ENCODE assay signal across 1 cellular context in genomic region chr18:12703096-12703567, GRCh38.
TF ChIP-seq lines count a peak whose summit lies in the region.

No MANE protein-coding gene starts in this region.

TF ChIP-seq in HepG2, 621 proteins besides CTCF, POLR2A, EP300 and RAD21 (continued from another document and continues in another):
- TF ChIP-seq, protein P1, sequence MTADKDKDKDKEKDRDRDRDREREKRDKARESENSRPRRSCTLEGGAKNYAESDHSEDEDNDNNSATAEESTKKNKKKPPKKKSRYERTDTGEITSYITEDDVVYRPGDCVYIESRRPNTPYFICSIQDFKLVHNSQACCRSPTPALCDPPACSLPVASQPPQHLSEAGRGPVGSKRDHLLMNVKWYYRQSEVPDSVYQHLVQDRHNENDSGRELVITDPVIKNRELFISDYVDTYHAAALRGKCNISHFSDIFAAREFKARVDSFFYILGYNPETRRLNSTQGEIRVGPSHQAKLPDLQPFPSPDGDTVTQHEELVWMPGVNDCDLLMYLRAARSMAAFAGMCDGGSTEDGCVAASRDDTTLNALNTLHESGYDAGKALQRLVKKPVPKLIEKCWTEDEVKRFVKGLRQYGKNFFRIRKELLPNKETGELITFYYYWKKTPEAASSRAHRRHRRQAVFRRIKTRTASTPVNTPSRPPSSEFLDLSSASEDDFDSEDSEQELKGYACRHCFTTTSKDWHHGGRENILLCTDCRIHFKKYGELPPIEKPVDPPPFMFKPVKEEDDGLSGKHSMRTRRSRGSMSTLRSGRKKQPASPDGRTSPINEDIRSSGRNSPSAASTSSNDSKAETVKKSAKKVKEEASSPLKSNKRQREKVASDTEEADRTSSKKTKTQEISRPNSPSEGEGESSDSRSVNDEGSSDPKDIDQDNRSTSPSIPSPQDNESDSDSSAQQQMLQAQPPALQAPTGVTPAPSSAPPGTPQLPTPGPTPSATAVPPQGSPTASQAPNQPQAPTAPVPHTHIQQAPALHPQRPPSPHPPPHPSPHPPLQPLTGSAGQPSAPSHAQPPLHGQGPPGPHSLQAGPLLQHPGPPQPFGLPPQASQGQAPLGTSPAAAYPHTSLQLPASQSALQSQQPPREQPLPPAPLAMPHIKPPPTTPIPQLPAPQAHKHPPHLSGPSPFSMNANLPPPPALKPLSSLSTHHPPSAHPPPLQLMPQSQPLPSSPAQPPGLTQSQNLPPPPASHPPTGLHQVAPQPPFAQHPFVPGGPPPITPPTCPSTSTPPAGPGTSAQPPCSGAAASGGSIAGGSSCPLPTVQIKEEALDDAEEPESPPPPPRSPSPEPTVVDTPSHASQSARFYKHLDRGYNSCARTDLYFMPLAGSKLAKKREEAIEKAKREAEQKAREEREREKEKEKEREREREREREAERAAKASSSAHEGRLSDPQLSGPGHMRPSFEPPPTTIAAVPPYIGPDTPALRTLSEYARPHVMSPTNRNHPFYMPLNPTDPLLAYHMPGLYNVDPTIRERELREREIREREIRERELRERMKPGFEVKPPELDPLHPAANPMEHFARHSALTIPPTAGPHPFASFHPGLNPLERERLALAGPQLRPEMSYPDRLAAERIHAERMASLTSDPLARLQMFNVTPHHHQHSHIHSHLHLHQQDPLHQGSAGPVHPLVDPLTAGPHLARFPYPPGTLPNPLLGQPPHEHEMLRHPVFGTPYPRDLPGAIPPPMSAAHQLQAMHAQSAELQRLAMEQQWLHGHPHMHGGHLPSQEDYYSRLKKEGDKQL (CRISPR knock-in tag; IDR thresholded peaks at IDR 0.05; ENCODE audit: low read depth) = no peak
- 0 out of 2 replicates have a peak, but pooled peaks have one; percentile 13 for TF ChIP-seq AHR (CRISPR knock-in tag; IDR thresholded peaks at IDR 0.05)
- TF ChIP-seq DMAP1 (CRISPR knock-in tag; IDR thresholded peaks at IDR 0.05) = no peak
- no peak for TF ChIP-seq ZNF326 (CRISPR knock-in tag; IDR thresholded peaks at IDR 0.05; ENCODE audit: borderline replicate concordance)
- TF ChIP-seq ZNF562 (CRISPR knock-in tag; IDR thresholded peaks at IDR 0.05; ENCODE audit: borderline replicate concordance) = no peak
- no peak for TF ChIP-seq HDAC6 (IDR thresholded peaks at IDR 0.05; ENCODE audit: low read depth, low read length)
- TF ChIP-seq NFKB2 (CRISPR knock-in tag; IDR thresholded peaks at IDR 0.05; ENCODE audit: borderline replicate concordance) = no peak
- TF ChIP-seq THRA (CRISPR knock-in tag; IDR thresholded peaks at IDR 0.05; ENCODE audit: borderline replicate concordance) = peak; percentile 2; the same call in 1 of the 2 replicates
- TF ChIP-seq, protein P2, sequence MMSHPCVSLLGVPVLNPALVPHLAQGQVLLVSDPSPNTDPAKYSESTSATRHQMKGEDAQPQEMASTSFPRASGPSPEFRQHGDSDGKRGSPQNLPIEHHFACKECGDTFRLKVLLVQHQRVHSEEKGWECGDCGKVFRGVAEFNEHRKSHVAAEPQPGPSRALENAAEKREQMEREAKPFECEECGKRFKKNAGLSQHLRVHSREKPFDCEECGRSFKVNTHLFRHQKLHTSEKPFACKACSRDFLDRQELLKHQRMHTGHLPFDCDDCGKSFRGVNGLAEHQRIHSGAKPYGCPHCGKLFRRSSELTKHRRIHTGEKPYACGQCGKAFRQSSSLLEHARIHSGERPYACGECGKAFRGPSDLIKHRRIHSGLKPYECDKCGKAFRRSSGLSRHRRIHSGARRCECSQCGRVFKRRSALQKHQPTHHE (CRISPR knock-in tag; IDR thresholded peaks at IDR 0.05; ENCODE audit: borderline replicate concordance) = peak; percentile 84; the same call in 1 of the 2 replicates
- 0 out of 2 replicates have a peak, but pooled peaks have one; percentile 5 for TF ChIP-seq CREM (IDR thresholded peaks at IDR 0.05)
- TF ChIP-seq CREM (CRISPR knock-in tag; IDR thresholded peaks at IDR 0.05) = no peak
- peak; percentile 59; the same call in 1 of the 2 replicates for TF ChIP-seq MXD3 (CRISPR knock-in tag; IDR thresholded peaks at IDR 0.05)
- TF ChIP-seq ZBTB25 (CRISPR knock-in tag; IDR thresholded peaks at IDR 0.05) = peak; percentile 43; the same call in 1 of the 2 replicates
- no peak for TF ChIP-seq ZNF234 (CRISPR knock-in tag; conservative IDR thresholded peaks at IDR 0.05)
- no peak for TF ChIP-seq WIZ (CRISPR knock-in tag; IDR thresholded peaks at IDR 0.05)
- TF ChIP-seq POGZ (CRISPR knock-in tag; IDR thresholded peaks at IDR 0.05) = no peak; the same call in 1 of the 2 replicates
- TF ChIP-seq ZSCAN5A (CRISPR knock-in tag; IDR thresholded peaks at IDR 0.05; ENCODE audit: borderline replicate concordance) = 0 out of 2 replicates have a peak, but pooled peaks have one; percentile 58
- no peak for TF ChIP-seq ZEB1 (IDR thresholded peaks at IDR 0.05; ENCODE audit: insufficient replicate concordance, low read depth)
- TF ChIP-seq TBP (CRISPR knock-in tag; IDR thresholded peaks at IDR 0.05) = no peak
- TF ChIP-seq ZNF558 (CRISPR knock-in tag; IDR thresholded peaks at IDR 0.05; ENCODE audit: borderline replicate concordance) = 0 out of 2 replicates have a peak, but pooled peaks have one; percentile 3
- 0 out of 2 replicates have a peak, but pooled peaks have one; percentile 21 for TF ChIP-seq ARID2 (CRISPR knock-in tag; IDR thresholded peaks at IDR 0.05; ENCODE audit: borderline replicate concordance)
- no peak for TF ChIP-seq KDM6A (CRISPR knock-in tag; IDR thresholded peaks at IDR 0.05; ENCODE audit: low read depth)
- no peak for TF ChIP-seq HNF1B (CRISPR knock-in tag; IDR thresholded peaks at IDR 0.05)
- TF ChIP-seq ZFP1 (CRISPR knock-in tag; IDR thresholded peaks at IDR 0.05) = 0 out of 2 replicates have a peak, but pooled peaks have one; percentile 26
- TF ChIP-seq GLMP (CRISPR knock-in tag; IDR thresholded peaks at IDR 0.05; ENCODE audit: borderline replicate concordance) = no peak
- no peak for TF ChIP-seq CC2D1A (CRISPR knock-in tag; IDR thresholded peaks at IDR 0.05)
- no peak for TF ChIP-seq NFIB (CRISPR knock-in tag; IDR thresholded peaks at IDR 0.05; ENCODE audit: borderline replicate concordance)
- TF ChIP-seq THAP9 (CRISPR knock-in tag; IDR thresholded peaks at IDR 0.05; ENCODE audit: borderline replicate concordance) = 0 out of 2 replicates have a peak, but pooled peaks have one; percentile 25
- 0 out of 2 replicates have a peak, but pooled peaks have one; percentile 35 for TF ChIP-seq HES4 (CRISPR knock-in tag; IDR thresholded peaks at IDR 0.05; ENCODE audit: borderline replicate concordance)
- TF ChIP-seq IRF1 (CRISPR knock-in tag; IDR thresholded peaks at IDR 0.05; ENCODE audit: low read depth) = 0 out of 2 replicates have a peak, but pooled peaks have one; percentile 51
- no peak for TF ChIP-seq ZNF441 (CRISPR knock-in tag; IDR thresholded peaks at IDR 0.05; ENCODE audit: borderline replicate concordance)
- TF ChIP-seq, protein P3, sequence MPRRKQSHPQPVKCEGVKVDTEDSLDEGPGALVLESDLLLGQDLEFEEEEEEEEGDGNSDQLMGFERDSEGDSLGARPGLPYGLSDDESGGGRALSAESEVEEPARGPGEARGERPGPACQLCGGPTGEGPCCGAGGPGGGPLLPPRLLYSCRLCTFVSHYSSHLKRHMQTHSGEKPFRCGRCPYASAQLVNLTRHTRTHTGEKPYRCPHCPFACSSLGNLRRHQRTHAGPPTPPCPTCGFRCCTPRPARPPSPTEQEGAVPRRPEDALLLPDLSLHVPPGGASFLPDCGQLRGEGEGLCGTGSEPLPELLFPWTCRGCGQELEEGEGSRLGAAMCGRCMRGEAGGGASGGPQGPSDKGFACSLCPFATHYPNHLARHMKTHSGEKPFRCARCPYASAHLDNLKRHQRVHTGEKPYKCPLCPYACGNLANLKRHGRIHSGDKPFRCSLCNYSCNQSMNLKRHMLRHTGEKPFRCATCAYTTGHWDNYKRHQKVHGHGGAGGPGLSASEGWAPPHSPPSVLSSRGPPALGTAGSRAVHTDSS (CRISPR knock-in tag; conservative IDR thresholded peaks at IDR 0.05) = no peak
- TF ChIP-seq ZNF264 (CRISPR knock-in tag; IDR thresholded peaks at IDR 0.05) = no peak
- no peak for TF ChIP-seq ZFP36 (IDR thresholded peaks at IDR 0.05; ENCODE audit: borderline replicate concordance, low read depth, low read length, partially characterized antibody)
- TF ChIP-seq MTA3 (CRISPR knock-in tag; IDR thresholded peaks at IDR 0.05) = 0 out of 2 replicates have a peak, but pooled peaks have one; percentile 37
- no peak for TF ChIP-seq XBP1 (CRISPR knock-in tag; IDR thresholded peaks at IDR 0.05)
- no peak for TF ChIP-seq NR2F2 (IDR thresholded peaks at IDR 0.05; ENCODE audit: borderline replicate concordance, low read depth)
- TF ChIP-seq CREB3 (CRISPR knock-in tag; IDR thresholded peaks at IDR 0.05) = peak; percentile 65; the same call in 1 of the 2 replicates
